Comparison of ENCODE assay signal across 1 cellular context in genomic region chr6:169751242-169752073, GRCh38.
A peak's percentile ranks its signal among the peaks of the same experiment; 100 is the strongest.
TF ChIP-seq lines count a peak whose summit lies in the region.

TSS of gene DYNLT2 (minus strand) at chr6:169751572. CDS start at chr6:169751458, 114 bp downstream.
TSS of gene ERMARD (plus strand) at chr6:169751622. CDS start at chr6:169751658, 36 bp downstream.

TF ChIP-seq in HepG2, 621 proteins besides CTCF, POLR2A, EP300 and RAD21 (continued from another document and continues in another):
- TF ChIP-seq ZHX1 (CRISPR knock-in tag; IDR thresholded peaks at IDR 0.05; ENCODE audit: low read depth) (peak; percentile 97), ZNF800 (CRISPR knock-in tag; IDR thresholded peaks at IDR 0.05) (peak; percentile 86; the same call in 1 of the 2 replicates), ZNF335 (CRISPR knock-in tag; IDR thresholded peaks at IDR 0.05) (peak; percentile 73; the same call in 1 of the 2 replicates), LCORL (IDR thresholded peaks at IDR 0.05) (no peak), LCORL (CRISPR knock-in tag; IDR thresholded peaks at IDR 0.05) (peak; percentile 85), SRSF9 (IDR thresholded peaks at IDR 0.05; ENCODE audit: borderline replicate concordance, insufficient read depth, low read depth, low read length, poor library complexity, severe bottlenecking) (no peak), HMGXB3 (CRISPR knock-in tag; IDR thresholded peaks at IDR 0.05; ENCODE audit: borderline replicate concordance) (peak; percentile 91; the same call in 1 of the 2 replicates), ZNF207 (IDR thresholded peaks at IDR 0.05; ENCODE audit: borderline replicate concordance) (no peak), RFXANK (CRISPR knock-in tag; IDR thresholded peaks at IDR 0.05) (no peak), ZSCAN9 (CRISPR knock-in tag; IDR thresholded peaks at IDR 0.05; ENCODE audit: borderline replicate concordance) (peak; percentile 92; the same call in 1 of the 2 replicates), ZNF883 (CRISPR knock-in tag; IDR thresholded peaks at IDR 0.05; ENCODE audit: not compliant biosample characterization) (peak; percentile 96), ZZZ3 (CRISPR knock-in tag; IDR thresholded peaks at IDR 0.05; ENCODE audit: borderline replicate concordance) (peak; percentile 83; the same call in 1 of the 2 replicates), ZNF160 (CRISPR knock-in tag; IDR thresholded peaks at IDR 0.05) (peak; percentile 93), SRF (IDR thresholded peaks at IDR 0.05; ENCODE audit: low read depth, low read length) (peak; percentile 79; the same call in 1 of the 2 replicates), NBN (conservative IDR thresholded peaks at IDR 0.05) (no peak), ZNF292 (CRISPR knock-in tag; IDR thresholded peaks at IDR 0.05; ENCODE audit: borderline replicate concordance, low read depth) (peak; percentile 79; the same call in 1 of the 2 replicates), ZNF850 (CRISPR knock-in tag; conservative IDR thresholded peaks at IDR 0.05) (peak; percentile 50), ZNF724P (CRISPR knock-in tag; IDR thresholded peaks at IDR 0.05; ENCODE audit: borderline replicate concordance) (peak; percentile 98), RFX1 (IDR thresholded peaks at IDR 0.05) (no peak), MTERF4 (CRISPR knock-in tag; IDR thresholded peaks at IDR 0.05) (peak; percentile 97; the same call in 1 of the 2 replicates), CREB3 (CRISPR knock-in tag; IDR thresholded peaks at IDR 0.05) (peak; percentile 94; the same call in 1 of the 2 replicates), ZHX2 (IDR thresholded peaks at IDR 0.05; ENCODE audit: low read depth) (peak; percentile 96), ZHX2 (CRISPR knock-in tag; IDR thresholded peaks at IDR 0.05; ENCODE audit: borderline replicate concordance) (peak; percentile 95), ATF6 (CRISPR knock-in tag; conservative IDR thresholded peaks at IDR 0.05) (peak; percentile 84), SIN3A (IDR thresholded peaks at IDR 0.05; ENCODE audit: borderline replicate concordance, low read depth, low read length) (peak; percentile 98)
